Comparison of ENCODE assay signal across 22 cellular contexts in genomic region chr2:17182399-17182798, GRCh38.
"Had no signal": no experiment of that assay in that cellular context is flagged by ENCODE, and none has a peak within 500 bp of the region (broad histone marks: within the 10 kb centered on the region; RNA-seq: fewer than 3 reads in every experiment).

No MANE protein-coding gene starts in this region.

- ATAC-seq: natural killer cell; right cardiac atrium; sciatic nerve; stimulated activated effector memory CD8-positive, alpha-beta T cell treated with anti-CD3 and anti-CD28 coated beads, Interleukin-12 subunit alpha, Interleukin-12 subunit beta, amount 100 ng/mL, for 72 hours had no signal

- DNase-seq: islet precursor cell; left ventricle myocardium inferior; mesendoderm; naive B cell; natural killer cell; nephron progenitor cell; ovary; retina; right cardiac atrium; stimulated activated CD4-positive, alpha-beta T cell treated with anti-CD3 and anti-CD28 coated beads, Interleukin-12 subunit alpha, Interleukin-12 subunit beta, amount 100 ng/mL, for 4 hours; stimulated activated CD4-positive, alpha-beta T cell treated with anti-CD3 and anti-CD28 coated beads, Interleukin-15, amount 100 ng/mL, for 24 hours; stimulated activated CD4-positive, alpha-beta T cell treated with anti-CD3 and anti-CD28 coated beads, Interleukin-2, amount 100 ng/mL, for 24 hours; stimulated activated CD4-positive, alpha-beta T cell treated with anti-CD3 and anti-CD28 coated beads, Interleukin-4, amount 100 ng/mL, for 1 hour; stimulated activated naive CD4-positive, alpha-beta T cell; substantia nigra had no signal

- H3K4me1 Mint-ChIP-seq: mesothelial cell of epicardium; naive B cell; natural killer cell; stimulated activated effector memory CD8-positive, alpha-beta T cell treated with anti-CD3 and anti-CD28 coated beads, Interleukin-12 subunit alpha, Interleukin-12 subunit beta, amount 100 ng/mL, for 72 hours had no signal

- H3K9me3 Mint-ChIP-seq: mesothelial cell of epicardium; naive B cell; nephron progenitor cell; neural progenitor cell; stimulated activated naive CD8-positive, alpha-beta T cell treated with anti-CD3 and anti-CD28 coated beads, Interleukin-15, Interleukin-2, amounts not matched to agents 100 ng/mL and 50 ng/mL, for 24 hours; type B pancreatic cell had no signal

- H3K27me3 Mint-ChIP-seq: progenitor cell of endocrine pancreas; stimulated activated naive CD8-positive, alpha-beta T cell treated with anti-CD3 and anti-CD28 coated beads, Interleukin-15, Interleukin-2, amounts not matched to agents 100 ng/mL and 50 ng/mL, for 24 hours; type B pancreatic cell had no signal

- H3K4me3 Mint-ChIP-seq: mesothelial cell of epicardium; naive B cell; natural killer cell; nephron progenitor cell; neural progenitor cell; stimulated activated effector memory CD8-positive, alpha-beta T cell treated with anti-CD3 and anti-CD28 coated beads, Interleukin-12 subunit alpha, Interleukin-12 subunit beta, amount 100 ng/mL, for 72 hours; stimulated activated naive CD8-positive, alpha-beta T cell treated with anti-CD3 and anti-CD28 coated beads, Interleukin-15, Interleukin-2, amounts not matched to agents 100 ng/mL and 50 ng/mL, for 24 hours; type B pancreatic cell had no signal

- H3K27ac Mint-ChIP-seq: mesothelial cell of epicardium; naive B cell; natural killer cell; nephron progenitor cell; neural progenitor cell; progenitor cell of endocrine pancreas; stimulated activated effector memory CD8-positive, alpha-beta T cell treated with anti-CD3 and anti-CD28 coated beads, Interleukin-12 subunit alpha, Interleukin-12 subunit beta, amount 100 ng/mL, for 72 hours; stimulated activated naive CD8-positive, alpha-beta T cell treated with anti-CD3 and anti-CD28 coated beads, Interleukin-15, Interleukin-2, amounts not matched to agents 100 ng/mL and 50 ng/mL, for 24 hours; type B pancreatic cell had no signal
